In the genomic region with DNA sequence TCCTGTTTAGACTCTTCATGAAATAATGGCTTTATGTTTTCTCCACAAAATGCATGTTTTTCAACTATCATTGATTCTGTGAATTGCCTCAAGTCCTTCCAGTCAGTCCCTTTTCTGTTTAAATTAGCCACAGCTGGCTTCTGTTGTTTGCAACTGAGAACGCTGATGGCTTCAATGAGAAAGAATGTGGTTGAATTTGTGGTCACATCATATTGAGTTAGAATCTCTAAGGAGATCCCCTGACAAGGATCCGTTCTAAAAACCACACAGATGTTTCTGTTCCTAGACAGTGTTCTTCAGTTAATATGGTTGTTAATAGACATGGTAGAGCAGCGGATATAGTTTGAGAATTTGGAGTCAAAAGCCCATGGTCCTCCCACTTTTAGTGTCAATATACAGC, we compare ENCODE assay signal across 6 cellular contexts.
A peak's percentile ranks its signal among the peaks of the same experiment; 100 is the strongest.
DNase-seq lines count a peak whose midpoint lies in the region; ATAC-seq and TF ChIP-seq lines count a peak whose summit lies in the region.
"Not testable (repeated sequence)": the region's sequence is repeated elsewhere in the genome, so short reads cannot be mapped to it uniquely, and the experiment has no call there.

No MANE protein-coding gene starts in this region.

- not testable (repeated sequence) for H3K4me3 ChIP-seq in KMS-11 (IDR thresholded peaks at IDR 0.05; ENCODE audit: insufficient read depth, low read depth, low read length)

- peak; percentile 61 for ATAC-seq in activated CD8-positive, alpha-beta T cell treated with anti-CD3 and anti-CD28 coated beads, Interleukin-2, amount 10 ng/mL, durations not matched to agents 7 days and 5 days
- peak; percentile 71 for ATAC-seq in activated naive CD8-positive, alpha-beta T cell treated with anti-CD3 and anti-CD28 coated beads, Interleukin-2, amount 10 ng/mL, durations not matched to agents 7 days and 5 days (ENCODE audit: low read depth)
- ATAC-seq in stimulated activated naive CD8-positive, alpha-beta T cell treated with anti-CD3 and anti-CD28 coated beads, Interleukin-15, amount 100 ng/mL, for 72 hours, result peak; percentile 91

- H3K4me1 Mint-ChIP-seq in T-helper 1 cell treated with Interleukin-12 subunit alpha and Interleukin-12 subunit beta and Interleukin-4 antibody, amounts not matched to agents 30 μg/mL and 1 μg/mL, for 36 hours (ENCODE audit: low read depth); activated CD4-positive, alpha-beta memory T cell treated with anti-CD3 and anti-CD28 coated beads, Interleukin-2, amount 10 ng/mL, durations not matched to agents 7 days and 5 days; activated naive CD8-positive, alpha-beta T cell treated with anti-CD3 and anti-CD28 coated beads, Interleukin-2, amount 10 ng/mL, durations not matched to agents 7 days and 5 days: not testable (repeated sequence)
- peaks cover 12% of the 10 kb centered on the region for H3K4me1 Mint-ChIP-seq in activated CD8-positive, alpha-beta T cell treated with anti-CD3 and anti-CD28 coated beads, Interleukin-2, amount 10 ng/mL, durations not matched to agents 7 days and 5 days (ENCODE audit: low read depth)
- peaks cover 11% of the 10 kb centered on the region for H3K4me1 Mint-ChIP-seq in stimulated activated naive CD8-positive, alpha-beta T cell treated with anti-CD3 and anti-CD28 coated beads, Interleukin-15, amount 100 ng/mL, for 72 hours

- H4K20me1 ChIP-seq in KMS-11 (ENCODE audit: insufficient read depth), result not testable (repeated sequence)

- H3K4me1 ChIP-seq in KMS-11 (ENCODE audit: low read depth, poor library complexity, severe bottlenecking), result peaks cover 24% of the 10 kb centered on the region

- H3K4me3 Mint-ChIP-seq in T-helper 1 cell treated with Interleukin-12 subunit alpha and Interleukin-12 subunit beta and Interleukin-4 antibody, amounts not matched to agents 30 μg/mL and 1 μg/mL, for 36 hours, result peak overlapping the region; percentile 53
- H3K4me3 Mint-ChIP-seq in activated CD4-positive, alpha-beta memory T cell treated with anti-CD3 and anti-CD28 coated beads, Interleukin-2, amount 10 ng/mL, durations not matched to agents 7 days and 5 days, result peak overlapping the region; percentile 17
- not testable (repeated sequence) for H3K4me3 Mint-ChIP-seq in activated CD8-positive, alpha-beta T cell treated with anti-CD3 and anti-CD28 coated beads, Interleukin-2, amount 10 ng/mL, durations not matched to agents 7 days and 5 days
- peak overlapping the region; percentile 29 for H3K4me3 Mint-ChIP-seq in activated naive CD8-positive, alpha-beta T cell treated with anti-CD3 and anti-CD28 coated beads, Interleukin-2, amount 10 ng/mL, durations not matched to agents 7 days and 5 days
- peak overlapping the region; percentile 31 to 63 for H3K4me3 Mint-ChIP-seq in stimulated activated naive CD8-positive, alpha-beta T cell treated with anti-CD3 and anti-CD28 coated beads, Interleukin-15, amount 100 ng/mL, for 72 hours

- peak overlapping the region; percentile 56 for H3K4me2 ChIP-seq in KMS-11

- not testable (repeated sequence) for H3K9ac ChIP-seq in KMS-11

- peak overlapping the region; percentile 12; the same call in 1 of the 2 replicates for H3K27ac ChIP-seq in KMS-11

- not testable (repeated sequence) for TF ChIP-seq CTCF in KMS-11 (conservative IDR thresholded peaks at IDR 0.05; ENCODE audit: low read depth, low read length)

- not testable (repeated sequence) for H3K27me3 ChIP-seq in KMS-11 (ENCODE audit: insufficient read depth, low read depth)

- not testable (repeated sequence) for H2AFZ ChIP-seq in KMS-11 (ENCODE audit: low read depth)

- CTCF ChIA-PET in activated CD4-positive, alpha-beta memory T cell treated with anti-CD3 and anti-CD28 coated beads, Interleukin-2, amount 10 ng/mL, durations not matched to agents 7 days and 5 days (lab: Charles Lee); activated CD8-positive, alpha-beta T cell treated with anti-CD3 and anti-CD28 coated beads, Interleukin-2, amount 10 ng/mL, durations not matched to agents 7 days and 5 days (lab: Charles Lee): not testable (repeated sequence)

- not testable (repeated sequence) for H3K36me3 ChIP-seq in KMS-11 (ENCODE audit: insufficient read depth)

- H3K27me3 Mint-ChIP-seq in T-helper 1 cell treated with Interleukin-12 subunit alpha and Interleukin-12 subunit beta and Interleukin-4 antibody, amounts not matched to agents 30 μg/mL and 1 μg/mL, for 36 hours (ENCODE audit: low read depth); activated CD4-positive, alpha-beta memory T cell treated with anti-CD3 and anti-CD28 coated beads, Interleukin-2, amount 10 ng/mL, durations not matched to agents 7 days and 5 days; activated CD8-positive, alpha-beta T cell treated with anti-CD3 and anti-CD28 coated beads, Interleukin-2, amount 10 ng/mL, durations not matched to agents 7 days and 5 days (ENCODE audit: low read depth); activated naive CD8-positive, alpha-beta T cell treated with anti-CD3 and anti-CD28 coated beads, Interleukin-2, amount 10 ng/mL, durations not matched to agents 7 days and 5 days; stimulated activated naive CD8-positive, alpha-beta T cell treated with anti-CD3 and anti-CD28 coated beads, Interleukin-15, amount 100 ng/mL, for 72 hours: not testable (repeated sequence)

- not testable (repeated sequence) for H3K9me3 Mint-ChIP-seq in T-helper 1 cell treated with Interleukin-12 subunit alpha and Interleukin-12 subunit beta and Interleukin-4 antibody, amounts not matched to agents 30 μg/mL and 1 μg/mL, for 36 hours; activated CD4-positive, alpha-beta memory T cell treated with anti-CD3 and anti-CD28 coated beads, Interleukin-2, amount 10 ng/mL, durations not matched to agents 7 days and 5 days; activated CD8-positive, alpha-beta T cell treated with anti-CD3 and anti-CD28 coated beads, Interleukin-2, amount 10 ng/mL, durations not matched to agents 7 days and 5 days (ENCODE audit: insufficient read depth); activated naive CD8-positive, alpha-beta T cell treated with anti-CD3 and anti-CD28 coated beads, Interleukin-2, amount 10 ng/mL, durations not matched to agents 7 days and 5 days; stimulated activated naive CD8-positive, alpha-beta T cell treated with anti-CD3 and anti-CD28 coated beads, Interleukin-15, amount 100 ng/mL, for 72 hours

- DNase-seq in activated CD4-positive, alpha-beta memory T cell treated with anti-CD3 and anti-CD28 coated beads, Interleukin-2, amount 10 ng/mL, durations not matched to agents 7 days and 5 days; activated CD8-positive, alpha-beta T cell treated with anti-CD3 and anti-CD28 coated beads, Interleukin-2, amount 10 ng/mL, durations not matched to agents 7 days and 5 days; activated naive CD8-positive, alpha-beta T cell treated with anti-CD3 and anti-CD28 coated beads, Interleukin-2, amount 10 ng/mL, durations not matched to agents 7 days and 5 days; stimulated activated naive CD8-positive, alpha-beta T cell treated with anti-CD3 and anti-CD28 coated beads, Interleukin-15, amount 100 ng/mL, for 72 hours: not testable (repeated sequence)

- POLR2A ChIA-PET in activated CD4-positive, alpha-beta memory T cell treated with anti-CD3 and anti-CD28 coated beads, Interleukin-2, amount 10 ng/mL, durations not matched to agents 7 days and 5 days (lab: Charles Lee); activated CD8-positive, alpha-beta T cell treated with anti-CD3 and anti-CD28 coated beads, Interleukin-2, amount 10 ng/mL, durations not matched to agents 7 days and 5 days (lab: Charles Lee); activated naive CD8-positive, alpha-beta T cell treated with anti-CD3 and anti-CD28 coated beads, Interleukin-2, amount 10 ng/mL, durations not matched to agents 7 days and 5 days (lab: Charles Lee): not testable (repeated sequence)

- H3K79me2 ChIP-seq in KMS-11 (ENCODE audit: insufficient read depth, low read depth), result not testable (repeated sequence)

- H3K36me3 Mint-ChIP-seq in T-helper 1 cell treated with Interleukin-12 subunit alpha and Interleukin-12 subunit beta and Interleukin-4 antibody, amounts not matched to agents 30 μg/mL and 1 μg/mL, for 36 hours (ENCODE audit: low read depth); activated CD4-positive, alpha-beta memory T cell treated with anti-CD3 and anti-CD28 coated beads, Interleukin-2, amount 10 ng/mL, durations not matched to agents 7 days and 5 days (ENCODE audit: low read depth); activated CD8-positive, alpha-beta T cell treated with anti-CD3 and anti-CD28 coated beads, Interleukin-2, amount 10 ng/mL, durations not matched to agents 7 days and 5 days (ENCODE audit: low read depth); activated naive CD8-positive, alpha-beta T cell treated with anti-CD3 and anti-CD28 coated beads, Interleukin-2, amount 10 ng/mL, durations not matched to agents 7 days and 5 days: not testable (repeated sequence)

- H3K27ac Mint-ChIP-seq in T-helper 1 cell treated with Interleukin-12 subunit alpha and Interleukin-12 subunit beta and Interleukin-4 antibody, amounts not matched to agents 30 μg/mL and 1 μg/mL, for 36 hours, result peak overlapping the region; percentile 55
- not testable (repeated sequence) for H3K27ac Mint-ChIP-seq in activated CD4-positive, alpha-beta memory T cell treated with anti-CD3 and anti-CD28 coated beads, Interleukin-2, amount 10 ng/mL, durations not matched to agents 7 days and 5 days; activated naive CD8-positive, alpha-beta T cell treated with anti-CD3 and anti-CD28 coated beads, Interleukin-2, amount 10 ng/mL, durations not matched to agents 7 days and 5 days; stimulated activated naive CD8-positive, alpha-beta T cell treated with anti-CD3 and anti-CD28 coated beads, Interleukin-15, amount 100 ng/mL, for 72 hours
- H3K27ac Mint-ChIP-seq in activated CD8-positive, alpha-beta T cell treated with anti-CD3 and anti-CD28 coated beads, Interleukin-2, amount 10 ng/mL, durations not matched to agents 7 days and 5 days, result peak overlapping the region; percentile 40
